In the genomic region with DNA sequence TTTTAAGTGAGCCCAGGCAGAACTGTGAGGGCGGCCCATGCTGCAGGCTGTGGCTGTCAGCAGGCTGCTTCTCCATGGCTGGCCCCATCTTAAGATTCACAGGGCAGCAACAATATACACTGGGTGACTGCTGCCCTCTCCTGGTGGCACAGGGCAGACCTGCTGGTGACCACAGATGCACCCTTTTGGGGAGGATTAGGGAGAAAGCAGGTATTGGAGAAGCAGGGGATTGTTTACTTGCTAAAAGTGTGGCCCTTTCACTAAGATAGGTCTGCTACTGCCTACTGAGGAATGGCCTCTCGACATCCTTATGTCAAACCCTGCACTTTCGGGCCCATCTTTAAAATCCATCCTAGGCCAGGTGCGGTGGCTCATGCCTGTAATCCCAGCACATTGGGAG, we compare ENCODE assay signal across 1 cellular context.
A peak's percentile ranks its signal among the peaks of the same experiment; 100 is the strongest.
TF ChIP-seq lines count a peak whose summit lies in the region.

No MANE protein-coding gene starts in this region.

TF ChIP-seq in K562, 482 proteins besides CTCF, POLR2A, EP300 and RAD21:
- TF ChIP-seq, protein P1, sequence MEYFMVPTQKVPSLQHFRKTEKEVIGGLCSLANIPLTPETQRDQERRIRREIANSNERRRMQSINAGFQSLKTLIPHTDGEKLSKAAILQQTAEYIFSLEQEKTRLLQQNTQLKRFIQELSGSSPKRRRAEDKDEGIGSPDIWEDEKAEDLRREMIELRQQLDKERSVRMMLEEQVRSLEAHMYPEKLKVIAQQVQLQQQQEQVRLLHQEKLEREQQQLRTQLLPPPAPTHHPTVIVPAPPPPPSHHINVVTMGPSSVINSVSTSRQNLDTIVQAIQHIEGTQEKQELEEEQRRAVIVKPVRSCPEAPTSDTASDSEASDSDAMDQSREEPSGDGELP (CRISPR knock-in tag; IDR thresholded peaks at IDR 0.05; ENCODE audit: borderline replicate concordance), result 0 out of 2 replicates have a peak, but pooled peaks have one; percentile 14
- TF ChIP-seq SMC3 (conservative IDR thresholded peaks at IDR 0.05; ENCODE audit: insufficient read depth, low read depth, low read length), result 0 out of 2 replicates have a peak, but pooled peaks have one; percentile 10
